In the genomic region with DNA sequence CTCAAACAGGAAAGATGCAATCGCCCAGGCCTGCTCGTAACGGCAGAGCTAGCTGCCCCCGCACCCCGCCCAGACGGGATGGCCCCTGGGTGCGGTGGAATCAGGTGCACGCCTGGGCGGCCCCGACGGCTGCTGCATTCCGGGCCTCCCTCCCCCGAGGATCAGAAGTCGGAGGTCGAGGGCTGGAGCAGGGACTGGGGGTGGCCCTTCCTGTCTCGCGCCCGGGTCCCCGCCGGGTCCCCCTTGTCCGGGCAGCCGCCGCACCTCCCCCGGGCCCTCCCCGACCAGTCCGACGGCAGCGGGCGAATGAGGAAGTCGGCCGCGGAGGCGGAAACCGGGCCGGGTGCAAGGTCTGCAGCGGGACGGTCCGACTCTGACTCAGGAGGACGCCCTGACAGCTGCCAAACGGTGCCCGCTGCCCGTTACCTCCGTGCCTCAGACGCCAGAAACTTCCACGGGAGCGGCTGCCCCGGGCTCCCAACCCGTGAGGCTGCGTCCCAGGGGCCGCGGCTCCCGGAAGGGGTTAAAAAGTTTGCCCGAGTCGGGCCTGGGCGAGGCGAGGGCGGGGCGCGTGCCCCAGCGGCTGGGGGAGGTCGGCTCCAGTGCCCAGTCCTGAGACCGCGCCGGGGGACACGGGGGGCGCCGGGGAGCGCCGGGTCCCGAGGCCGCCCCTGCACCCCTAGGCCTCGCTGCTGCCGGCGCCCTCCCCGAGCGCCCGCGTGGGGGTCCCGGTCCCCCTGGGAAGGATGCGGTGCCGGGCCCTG, we compare ENCODE assay signal across 8 cellular contexts. TPM values are rescaled to one million over a fixed set of nuclear protein-coding genes. Genes with fewer than 3 reads are reported as not detected.
DNase-seq lines count a peak whose midpoint lies in the region; ATAC-seq, FAIRE-seq and TF ChIP-seq lines count a peak whose summit lies in the region.

No MANE protein-coding gene starts in this region.

- no peak for TF ChIP-seq EP300 in K562 (IDR thresholded peaks at IDR 0.05; ENCODE audit: low read length)

- WGBS in K562 (ENCODE audit: insufficient coverage, low coverage, missing lambda C conversion rate), result 0% methylated on average over 31 of the region's 81 CpGs

- peaks cover 48% of the 10 kb centered on the region for H3K4me1 ChIP-seq in OCI-LY7 (ENCODE audit: insufficient read depth, low read length, poor library complexity, severe bottlenecking)
- peaks cover 22 to 24% of the 10 kb centered on the region in 2 experiments; a peak in 4 of 5 replicates for H3K4me1 ChIP-seq in K562 (replicated peaks in 1 of 2; ENCODE audit: control insufficient read depth in 2 of 2, insufficient read depth in 2 of 2, low read length in 2 of 2)
- H3K4me1 ChIP-seq in keratinocyte (ENCODE audit: control insufficient read depth, extremely low read depth, insufficient read depth, low read length), result peaks cover 33% of the 10 kb centered on the region

- H3K36me3 ChIP-seq in OCI-LY7 (ENCODE audit: insufficient read depth, low read length) (peaks cover 30% of the 10 kb centered on the region; the same call in 1 of the 2 replicates), K562 (ENCODE audit: control insufficient read depth, insufficient read depth, low read length) (peaks cover 17% of the 10 kb centered on the region; the same call in 2 of the 3 replicates), keratinocyte (ENCODE audit: control insufficient read depth in 2 of 2, extremely low read depth in 1 of 2, insufficient read depth in 2 of 2, low read length in 2 of 2) (peaks cover 14 to 35% of the 10 kb centered on the region in 2 experiments)

- TF ChIP-seq RAD21 in K562 (CRISPR knock-in tag; conservative IDR thresholded peaks at IDR 0.05 in 1 of 2, IDR thresholded peaks at IDR 0.05 in 1 of 2), result no peak

- POLR2A ChIA-PET in OCI-LY7 (lab: Charles Lee) (interaction anchor here (0.7 to 1.6 kb wide), 4 partner anchors 10 to 76 kb away, joined by 3 to 4 read pairs (median 3); no protein-coding TSS in a partner anchor), K562 (lab: Yijun Ruan, JAX) (interaction anchor here (0.6 to 1.8 kb wide), 4 partner anchors 9 to 76 kb away, joined by 3 to 4 read pairs (median 3); no protein-coding TSS in a partner anchor)

- FAIRE-seq in GM12891 (lab: Jason Lieb, UNC), result peak; percentile 89
- no peak for FAIRE-seq in K562 (lab: Jason Lieb, UNC)
- FAIRE-seq in keratinocyte (lab: Jason Lieb, UNC), result no peak

- H3K27me3 ChIP-seq in K562 (ENCODE audit: control insufficient read depth in 2 of 2, insufficient read depth in 2 of 2, low read length in 2 of 2) (no peaks in the 10 kb centered on the region), keratinocyte (ENCODE audit: control insufficient read depth, extremely low read depth, insufficient read depth, low read length) (no peaks in the 10 kb centered on the region)

- TF ChIP-seq CTCF in OCI-LY7 (conservative IDR thresholded peaks at IDR 0.05; ENCODE audit: low read length), result no peak
- TF ChIP-seq CTCF in K562 (IDR thresholded peaks at IDR 0.05 in 2 of 3, conservative IDR thresholded peaks at IDR 0.05 in 1 of 3; ENCODE audit: insufficient read depth in 2 of 3, low read depth in 1 of 3, low read length in 3 of 3), result no peak
- TF ChIP-seq CTCF in keratinocyte (optimal IDR thresholded peaks at IDR 0.05 in 1 of 3, IDR thresholded peaks at IDR 0.05 in 1 of 3, conservative IDR thresholded peaks at IDR 0.05 in 1 of 3; ENCODE audit: extremely low read depth in 1 of 3, insufficient read depth in 2 of 3, low read length in 3 of 3), result no peak

- H3K9ac ChIP-seq in K562 (ENCODE audit: insufficient read depth in 1 of 2, low read depth in 2 of 2, low read length in 2 of 2), result peak overlapping the region; percentile 76 to 91
- peak overlapping the region; percentile 96 for H3K9ac ChIP-seq in keratinocyte (ENCODE audit: control insufficient read depth, extremely low read depth, insufficient read depth, low read length)

- ATAC-seq in HG02571 (IDR thresholded peaks at IDR 0.05; ENCODE audit: unreplicated experiment) (peak; percentile 21), K562 (peak; percentile 44)

- H3K9me3 ChIP-seq in OCI-LY7 (ENCODE audit: low read length) (no peaks in the 10 kb centered on the region), K562 (replicated peaks; ENCODE audit: control insufficient read depth, insufficient read depth, low read depth, low read length) (no peaks in the 10 kb centered on the region), keratinocyte (ENCODE audit: control insufficient read depth, low read depth, low read length) (no peaks in the 10 kb centered on the region)

- in situ Hi-C loops in K562 (cut with MboI), result no loop called here

- CTCF ChIA-PET in OCI-LY7 (lab: Charles Lee; ENCODE audit: unreplicated experiment) (no interaction called here), K562 (lab: Yijun Ruan, JAX; ENCODE audit: low intra/inter-chr PET ratio) (no interaction called here)

- DNase-seq in GM12891 (ENCODE audit: insufficient read length, low spot score), result no peak
- DNase-seq in OCI-LY7 (ENCODE audit: low spot score), result peak; percentile 76
- DNase-seq in K562 (ENCODE audit: extremely low read depth in 1 of 4, low spot score in 3 of 4), result peak in 3 of 4 experiments; percentile 30 to 57 (median 35)
- no peak for DNase-seq in keratinocyte (ENCODE audit: low read depth, low spot score)
- peak; percentile 71 for DNase-seq in stimulated activated CD4-positive, alpha-beta T cell treated with anti-CD3 and anti-CD28 coated beads, Interleukin-15, amount 100 ng/mL, for 24 hours
- no peak for DNase-seq in COR-L47 (lab: John Stamatoyannopoulos, UW)
- no peak for DNase-seq in NCI-H774 (lab: John Stamatoyannopoulos, UW)

- H3K27ac ChIP-seq in OCI-LY7 (ENCODE audit: low read depth, low read length, poor library complexity, severe bottlenecking) (peak overlapping the region; percentile 93), K562 (ENCODE audit: extremely low read depth, low read depth, low read length) (peak overlapping the region; percentile 87), keratinocyte (ENCODE audit: control insufficient read depth, insufficient read depth, low read length) (peak overlapping the region; percentile 97)

- no peaks in the 10 kb centered on the region for H3K9me2 ChIP-seq in OCI-LY7 (ENCODE audit: insufficient read depth, low read length)

- H3K9me1 ChIP-seq in K562 (ENCODE audit: control insufficient read depth, insufficient read depth, low read length) (no peaks in the 10 kb centered on the region), keratinocyte (ENCODE audit: control insufficient read depth, extremely low read depth, insufficient read depth, low read length) (peaks cover 2% of the 10 kb centered on the region)

- H4K20me1 ChIP-seq in OCI-LY7 (ENCODE audit: insufficient read depth, low read length) (peaks cover 19% of the 10 kb centered on the region), K562 (replicated peaks; ENCODE audit: control insufficient read depth, insufficient read depth, low read length) (peaks cover 20% of the 10 kb centered on the region; the same call in 1 of the 2 replicates), keratinocyte (ENCODE audit: control insufficient read depth, extremely low read depth, insufficient read depth, low read length) (peaks cover 42% of the 10 kb centered on the region)

- intact Hi-C loops in OCI-LY7 (cut with micrococcal nuclease; ENCODE audit: unreplicated experiment) (loop anchor here (5.0 kb wide), 3 partner anchors 85 to 370 kb away; no protein-coding TSS in a partner anchor), K562 (cut with micrococcal nuclease) (loop anchor here (5.0 to 10.0 kb wide), 2 partner anchors 35 to 68 kb away; no protein-coding TSS in a partner anchor)

- dilution Hi-C loops in keratinocyte (cut with MboI; ENCODE audit: extremely low pct_ligation_motif_present, low sequenced_read_pairs), result no loop called here

- no TSS peak for BruUV-seq in OCI-LY7 (replicated peaks; lab: Mats Ljungman, UMichigan)
- no TSS peak for BruUV-seq in K562 (replicated peaks; lab: Mats Ljungman, UMichigan)

- H3K79me2 ChIP-seq in OCI-LY7 (ENCODE audit: insufficient read depth, low read depth, low read length) (peaks cover 65% of the 10 kb centered on the region), K562 (ENCODE audit: control insufficient read depth, insufficient read depth, low read length) (peaks cover 49% of the 10 kb centered on the region), keratinocyte (ENCODE audit: control insufficient read depth, insufficient read depth, low read length) (peaks cover 57% of the 10 kb centered on the region)

- H3K4me2 ChIP-seq in OCI-LY7 (ENCODE audit: low read length) (peak overlapping the region; percentile 97), K562 (ENCODE audit: insufficient read depth, low read length) (peak overlapping the region; percentile 73), keratinocyte (ENCODE audit: control insufficient read depth, extremely low read depth, insufficient read depth, low read depth, low read length) (peak overlapping the region; percentile 99)

- TF ChIP-seq POLR2A in GM12891 (IDR thresholded peaks at IDR 0.05; ENCODE audit: low read depth, low read length) (no peak; the same call in none of the 2 replicates), K562 (conservative IDR thresholded peaks at IDR 0.05) (no peak)

- H3K4me3 ChIP-seq in OCI-LY7 (ENCODE audit: low read depth, low read length, poor library complexity, severe bottlenecking) (peak overlapping the region; percentile 86), K562 (peak overlapping the region; percentile 76), keratinocyte (ENCODE audit: control insufficient read depth in 2 of 3, extremely low read depth in 1 of 3, insufficient read depth in 2 of 3, low read depth in 1 of 3, low read length in 3 of 3) (peak overlapping the region; percentile 86 to 99 (median 98))

- no peak overlapping the region for H2AFZ ChIP-seq in OCI-LY7 (ENCODE audit: low read length)
- no peak overlapping the region for H2AFZ ChIP-seq in K562 (ENCODE audit: low read depth, low read length)
- H2AFZ ChIP-seq in keratinocyte (ENCODE audit: control insufficient read depth, low read length), result no peak overlapping the region

RNA-seq across cellular contexts. Expression of gene MYH9, which starts 0.7 kb away (rescaled TPM):
- 164 TPM for polyA plus RNA-seq in GM12891 (2012; ENCODE audit: low read depth, missing spikeins)
- 112 and 133 TPM in 2 replicates for total RNA-seq in OCI-LY7 (2014; rRNA removed; shearing (Covaris generic))
- total RNA-seq in OCI-LY7 (2022) (213 and 223 TPM in 2 replicates), K562 (2014; rRNA removed) (60.1 and 60.4 TPM in 2 replicates), K562 (2014; rRNA removed; fragmentation: Illumina TruSeq; extraction: Trizol) (24.6 and 33.6 TPM in 2 replicates), K562 (2015; rRNA removed; fragmentation: Illumina TruSeq; extraction: Trizol) (24.1 and 30.5 TPM in 2 replicates), K562 (2021) (94.6 and 111 TPM in 2 replicates)
- total RNA-seq in K562 (2011; cell fraction: chromatin; rRNA removed; ENCODE audit: low replicate concordance), result 136 and 261 TPM in 2 replicates
- 51.3 and 57.4 TPM in 2 replicates for total RNA-seq in K562 (2011; cell fraction: nucleolus; rRNA removed)
- 65.9 and 76.0 TPM in 2 replicates for total RNA-seq in K562 (2011; cell fraction: nucleoplasm; rRNA removed)
- polyA plus RNA-seq in K562 (2011; rRNA removed) (24.1 and 34.2 TPM in 2 replicates), K562 (2014; fragmentation: Illumina TruSeq; extraction: Trizol) (31.3 and 44.5 TPM in 2 replicates), K562 (2014; fragmentation: Nextera tagmentation; extraction: Ambion mirVana) (1 to 10 TPM in 1 of 2 experiments, under 1 TPM in 1; 0.71 to 1.3 TPM), K562 (2014; rRNA removed) (34.2 and 37.4 TPM in 2 replicates), keratinocyte (277 to 489 TPM (median 351 TPM) in 3 replicates)
- polyA plus RNA-seq in K562 (2011; cell fraction: cytosol; rRNA removed), result 10.2 and 12.5 TPM in 2 replicates
- polyA plus RNA-seq in K562 (2011; cell fraction: nucleus; rRNA removed), result 32.6 and 34.6 TPM in 2 replicates
- 54.3 and 92.2 TPM in 2 replicates for polyA plus RNA-seq in K562 (2012)
- 90.2 and 122 TPM in 2 replicates for polyA minus RNA-seq in K562 (2011; rRNA and poly(A)+ RNA removed)
- 59.8 and 63.1 TPM in 2 replicates for polyA minus RNA-seq in K562 (2011; cell fraction: cytosol; rRNA and poly(A)+ RNA removed)
- polyA minus RNA-seq in K562 (2011; cell fraction: nucleus; rRNA and poly(A)+ RNA removed), result 20.6 and 41.5 TPM in 2 replicates
- 526 TPM for polyA plus RNA-seq in keratinocyte (2011; ENCODE audit: low read depth)
- polyA plus RNA-seq in keratinocyte (2011; cell fraction: cytosol; rRNA removed), result 357 and 388 TPM in 2 replicates
- polyA plus RNA-seq in keratinocyte (2011; cell fraction: nucleus; rRNA removed), result 864 and 995 TPM in 2 replicates
- polyA plus RNA-seq in keratinocyte (2012; ENCODE audit: low replicate concordance), result 168 and 903 TPM in 2 replicates
- 752 to 1,882 TPM (median 1,066 TPM) in 3 replicates for polyA minus RNA-seq in keratinocyte
- 461 TPM for polyA minus RNA-seq in keratinocyte (2011; cell fraction: cytosol; rRNA and poly(A)+ RNA removed)
- 623 and 1,627 TPM in 2 replicates for polyA minus RNA-seq in keratinocyte (2011; cell fraction: nucleus; rRNA and poly(A)+ RNA removed)

Comparison
In these comparisons a context has a peak if more than half of its experiments do, and no peak if none do; other contexts are left out.
1. DNase-seq: peak in OCI-LY7 (single experiment), K562 (3 of 4) and stimulated activated CD4-positive, alpha-beta T cell treated with anti-CD3 and anti-CD28 coated beads, Interleukin-15, amount 100 ng/mL, for 24 hours (single experiment); none in GM12891 (single experiment), keratinocyte (single experiment), COR-L47 (single experiment) and NCI-H774 (single experiment).
2. Peak in every context shown above with its lines, with median percentiles within 50 percentile points of each other: H3K27ac ChIP-seq, H3K4me2 ChIP-seq and H3K4me3 ChIP-seq.